ENCODE assay signal across 23 cellular contexts in the genomic region with DNA sequence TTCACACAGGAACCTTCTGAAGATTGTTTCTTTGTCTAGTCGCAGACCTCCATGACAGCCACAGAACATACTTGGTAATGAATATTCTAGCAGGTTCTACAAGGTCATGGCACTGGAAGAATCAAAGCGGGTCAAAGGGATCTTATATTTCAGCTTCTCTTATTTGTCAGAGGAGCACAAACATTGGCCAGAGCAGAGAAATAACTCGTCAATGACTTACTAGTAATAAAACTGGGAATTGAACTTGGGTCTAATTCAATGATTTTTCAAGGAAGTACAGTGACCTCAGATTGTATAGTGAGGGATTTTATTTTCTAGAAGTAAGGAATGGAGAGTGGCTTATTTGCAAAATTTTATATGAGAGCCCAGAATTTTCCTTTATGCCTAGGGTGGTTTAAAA.
DNase-seq lines count a peak whose midpoint lies in the region; ATAC-seq and TF ChIP-seq lines count a peak whose summit lies in the region.
"Had no signal": no experiment of that assay in that cellular context is flagged by ENCODE, and none has a peak within 500 bp of the region (broad histone marks: within the 10 kb centered on the region; RNA-seq: fewer than 3 reads in every experiment).

No MANE protein-coding gene starts in this region.

- DNase-seq in NCI-H82 (lab: John Stamatoyannopoulos, UW) = peak; percentile 54
- no peak for DNase-seq in NCI-H82 treated with DMSO at 0.1 percent for 48 hours (lab: John Stamatoyannopoulos, UW; ENCODE audit: unreplicated experiment)
- peak; percentile 9 for DNase-seq in lung (ENCODE audit: low spot score)
- peak; percentile 10 for DNase-seq in osteocyte (ENCODE audit: extremely low spot score, unreplicated experiment)
- no peak for DNase-seq in NCI-H226
- DNase-seq in C1 segment of cervical spinal cord (lab: John Stamatoyannopoulos, UW) = no peak
- DNase-seq: 8988T; ACHN; AML-193; BE2C; Calu3; CD4-positive, alpha-beta memory T cell; COR-L47; DMS79; EL; GDM1; GOT3; HFFc6 had no signal

- ATAC-seq in lung (ENCODE audit: insufficient read depth, low FRiP score) (no peak), GM18511 (IDR thresholded peaks at IDR 0.05; ENCODE audit: unreplicated experiment) (no peak)
- ATAC-seq: A549, GM12878 had no signal

- H3K27ac ChIP-seq in lung (ENCODE audit: low read depth in 1 of 2, low read length in 1 of 2) = no peak overlapping the region
- H3K27ac ChIP-seq: A549; BLaER1 treated with 17β-estradiol and CSF1 and Interleukin-3, amounts not matched to agents 10 nM and 100 nM had no signal

- H3K4me1 ChIP-seq in lung (ENCODE audit: control insufficient read depth in 2 of 2, insufficient read depth in 2 of 2, low read length in 2 of 2) = no peaks in the 10 kb centered on the region
- H3K4me1 ChIP-seq: A549, HAP-1 had no signal

- TF ChIP-seq CTCF in lung (IDR thresholded peaks at IDR 0.05; ENCODE audit: control extremely low read depth, extremely low read depth) = no peak
- no peak for TF ChIP-seq CTCF in osteocyte (IDR thresholded peaks at IDR 0.05)

- no peak overlapping the region for H3K27ac Mint-ChIP-seq in osteocyte (ENCODE audit: unreplicated experiment)
- H3K27ac Mint-ChIP-seq: CD4-positive, alpha-beta memory T cell; HFFc6 had no signal

- H3K36me3 ChIP-seq in lung (ENCODE audit: control insufficient read depth in 2 of 2, insufficient read depth in 2 of 2, low read length in 2 of 2) = no peaks in the 10 kb centered on the region
- H3K36me3 ChIP-seq: BE2C; BLaER1 treated with 17β-estradiol and CSF1 and Interleukin-3, amounts not matched to agents 10 nM and 100 nM; HAP-1 had no signal

- WGBS in lung, 2 donors = 87 to 88% methylated on average over 3 of the region's 3 CpGs

- no peaks in the 10 kb centered on the region for H3K9me3 Mint-ChIP-seq in osteocyte (ENCODE audit: unreplicated experiment)
- H3K9me3 Mint-ChIP-seq: CD4-positive, alpha-beta memory T cell had no signal

- no peak overlapping the region for H3K4me3 ChIP-seq in lung
- H3K4me3 ChIP-seq: A549; BLaER1 treated with 17β-estradiol and CSF1 and Interleukin-3, amounts not matched to agents 10 nM and 100 nM; GM12878; HAP-1 had no signal

- no peaks in the 10 kb centered on the region for H3K36me3 Mint-ChIP-seq in osteocyte (ENCODE audit: unreplicated experiment)
- H3K36me3 Mint-ChIP-seq: CD4-positive, alpha-beta memory T cell had no signal

- H3K27me3 Mint-ChIP-seq in osteocyte (ENCODE audit: unreplicated experiment) = peaks cover 5% of the 10 kb centered on the region

- no peaks in the 10 kb centered on the region for H3K9me3 ChIP-seq in lung (ENCODE audit: control insufficient read depth in 2 of 2, insufficient read depth in 1 of 2, low read length in 1 of 2)
- H3K9me3 ChIP-seq: A549; BE2C; BLaER1 treated with 17β-estradiol and CSF1 and Interleukin-3, amounts not matched to agents 10 nM and 100 nM; HAP-1 had no signal

- H3K4me3 Mint-ChIP-seq in osteocyte (ENCODE audit: unreplicated experiment) = no peak overlapping the region
- H3K4me3 Mint-ChIP-seq: CD4-positive, alpha-beta memory T cell; HFFc6 had no signal

- H3K4me1 Mint-ChIP-seq in osteocyte (ENCODE audit: unreplicated experiment) = no peaks in the 10 kb centered on the region
- H3K4me1 Mint-ChIP-seq: CD4-positive, alpha-beta memory T cell had no signal

- H3K27me3 ChIP-seq in lung (ENCODE audit: control insufficient read depth, insufficient read depth) = no peaks in the 10 kb centered on the region
- H3K27me3 ChIP-seq: BE2C; BLaER1 treated with 17β-estradiol and CSF1 and Interleukin-3, amounts not matched to agents 10 nM and 100 nM had no signal

Comparison
In these comparisons a context has a peak if more than half of its experiments do, and no peak if none do; other contexts are left out.
1. DNase-seq: peak in NCI-H82 (single experiment), lung (single experiment) and osteocyte (single experiment); none in NCI-H82 treated with DMSO at 0.1 percent for 48 hours (single experiment), NCI-H226 (single experiment) and C1 segment of cervical spinal cord (0 of 14).